In genomic region chr18:74598350-74599001, GRCh38 we compare ENCODE assay signal across 8 cellular contexts. TPM values are rescaled to one million over a fixed set of nuclear protein-coding genes. Genes with fewer than 3 reads are reported as not detected.
DNase-seq lines count a peak whose midpoint lies in the region; ATAC-seq and TF ChIP-seq lines count a peak whose summit lies in the region.

No MANE protein-coding gene starts in this region.

- H3K4me3 Mint-ChIP-seq in CD8-positive, alpha-beta memory T cell = peak overlapping the region; percentile 91 to 99 (median 95)
- peak overlapping the region; percentile 97 for H3K4me3 Mint-ChIP-seq in activated T-helper 1 cell treated with anti-CD3 and anti-CD28 coated beads, Interleukin-12 subunit alpha, Interleukin-12 subunit beta, Interleukin-2, Interleukin-4 antibody, amounts not matched to agents 30 ng/mL and 10 ng/mL and 1 ng/mL, durations not matched to agents 14 hours and 24 hours and 36 hours

- 2% methylated on average over 19 of the region's 44 CpGs for WGBS in suprapubic skin

- no peaks in the 10 kb centered on the region for H4K20me1 ChIP-seq in OCI-LY7 (ENCODE audit: insufficient read depth, low read length)

- TF ChIP-seq POLR2A in suprapubic skin (IDR thresholded peaks at IDR 0.05) = no peak

- no peaks in the 10 kb centered on the region for H3K9me3 Mint-ChIP-seq in CD8-positive, alpha-beta memory T cell
- no peaks in the 10 kb centered on the region for H3K9me3 Mint-ChIP-seq in activated T-helper 1 cell treated with anti-CD3 and anti-CD28 coated beads, Interleukin-12 subunit alpha, Interleukin-12 subunit beta, Interleukin-2, Interleukin-4 antibody, amounts not matched to agents 30 ng/mL and 10 ng/mL and 1 ng/mL, durations not matched to agents 14 hours and 24 hours and 36 hours

- TF ChIP-seq CTCF in OCI-LY7 (conservative IDR thresholded peaks at IDR 0.05; ENCODE audit: low read length) (no peak), fibroblast of the aortic adventitia (IDR thresholded peaks at IDR 0.05; ENCODE audit: insufficient read depth, low read length) (peak; percentile 15), neutrophil (IDR thresholded peaks at IDR 0.05) (no peak), suprapubic skin (IDR thresholded peaks at IDR 0.05) (peak in 1 of 2 donors; percentile 18)

- H3K4me2 ChIP-seq in OCI-LY7 (ENCODE audit: low read length) = peak overlapping the region; percentile 92

- no peak for TF ChIP-seq EP300 in suprapubic skin (IDR thresholded peaks at IDR 0.05)

- H3K9me3 ChIP-seq in CD8-positive, alpha-beta memory T cell (ENCODE audit: low read length) = no peaks in the 10 kb centered on the region
- H3K9me3 ChIP-seq in OCI-LY7 (ENCODE audit: low read length) (no peaks in the 10 kb centered on the region), neutrophil (no peaks in the 10 kb centered on the region), suprapubic skin (no peaks in the 10 kb centered on the region)

- H3K27ac Mint-ChIP-seq in CD8-positive, alpha-beta memory T cell = peak overlapping the region; percentile 96 to 100 (median 98)
- peak overlapping the region; percentile 91 for H3K27ac Mint-ChIP-seq in activated T-helper 1 cell treated with anti-CD3 and anti-CD28 coated beads, Interleukin-12 subunit alpha, Interleukin-12 subunit beta, Interleukin-2, Interleukin-4 antibody, amounts not matched to agents 30 ng/mL and 10 ng/mL and 1 ng/mL, durations not matched to agents 14 hours and 24 hours and 36 hours

- H3K27ac ChIP-seq in CD8-positive, alpha-beta memory T cell (ENCODE audit: low read depth, low read length) = peak overlapping the region; percentile 94
- H3K27ac ChIP-seq in OCI-LY7 (ENCODE audit: low read depth, low read length, poor library complexity, severe bottlenecking) (peak overlapping the region; percentile 76), neutrophil (peak overlapping the region; percentile 97), suprapubic skin (peak overlapping the region; percentile 95)

- H3K27me3 Mint-ChIP-seq in CD8-positive, alpha-beta memory T cell = peaks cover 0 to 3% of the 10 kb centered on the region in 2 donors
- no peaks in the 10 kb centered on the region for H3K27me3 Mint-ChIP-seq in activated T-helper 1 cell treated with anti-CD3 and anti-CD28 coated beads, Interleukin-12 subunit alpha, Interleukin-12 subunit beta, Interleukin-2, Interleukin-4 antibody, amounts not matched to agents 30 ng/mL and 10 ng/mL and 1 ng/mL, durations not matched to agents 14 hours and 24 hours and 36 hours (ENCODE audit: insufficient read depth)

- peak; percentile 54 for ATAC-seq in GM19328 (IDR thresholded peaks at IDR 0.05; ENCODE audit: unreplicated experiment)
- ATAC-seq in HG03460 (IDR thresholded peaks at IDR 0.05; ENCODE audit: unreplicated experiment) = peak; percentile 56

- peak overlapping the region; percentile 89 for H3K4me3 ChIP-seq in CD8-positive, alpha-beta memory T cell (ENCODE audit: low read length)
- H3K4me3 ChIP-seq in OCI-LY7 (ENCODE audit: low read depth, low read length, poor library complexity, severe bottlenecking) = peak overlapping the region; percentile 77
- peak overlapping the region; percentile 89 for H3K4me3 ChIP-seq in fibroblast of the aortic adventitia (ENCODE audit: low read depth, low read length)
- H3K4me3 ChIP-seq in neutrophil (ENCODE audit: low read depth in 1 of 2, low read length in 1 of 2) = peak overlapping the region; percentile 85 to 86
- peak overlapping the region; percentile 78 for H3K4me3 ChIP-seq in suprapubic skin

- peaks cover 31% of the 10 kb centered on the region for H3K4me1 ChIP-seq in CD8-positive, alpha-beta memory T cell (ENCODE audit: insufficient read depth, low read length)
- peaks cover 23% of the 10 kb centered on the region for H3K4me1 ChIP-seq in OCI-LY7 (ENCODE audit: insufficient read depth, low read length, poor library complexity, severe bottlenecking)
- H3K4me1 ChIP-seq in neutrophil (ENCODE audit: control insufficient read depth in 1 of 2, insufficient read depth in 1 of 2, low read depth in 1 of 2, low read length in 1 of 2) = peaks cover 47 to 51% of the 10 kb centered on the region in 2 experiments
- peaks cover 33% of the 10 kb centered on the region for H3K4me1 ChIP-seq in suprapubic skin

- no peaks in the 10 kb centered on the region for H3K27me3 ChIP-seq in CD8-positive, alpha-beta memory T cell (ENCODE audit: insufficient read depth, low read length, poor library complexity, severe bottlenecking)
- H3K27me3 ChIP-seq in neutrophil (no peaks in the 10 kb centered on the region), suprapubic skin (no peaks in the 10 kb centered on the region)

- POLR2A ChIA-PET in CD8-positive, alpha-beta memory T cell (lab: Charles Lee) = interaction anchor here (0.6 to 1.8 kb wide), 5 partner anchors 94 to 612 kb away, joined by 3 to 21 read pairs (median 3); partner anchors contain the start of genes CNDP2 and TSHZ1
- POLR2A ChIA-PET in OCI-LY7 (lab: Charles Lee) = no interaction called here

- peaks cover 7 to 36% (median 15%) of the 10 kb centered on the region in 3 donors for H3K36me3 Mint-ChIP-seq in CD8-positive, alpha-beta memory T cell
- H3K36me3 Mint-ChIP-seq in activated T-helper 1 cell treated with anti-CD3 and anti-CD28 coated beads, Interleukin-12 subunit alpha, Interleukin-12 subunit beta, Interleukin-2, Interleukin-4 antibody, amounts not matched to agents 30 ng/mL and 10 ng/mL and 1 ng/mL, durations not matched to agents 14 hours and 24 hours and 36 hours (ENCODE audit: low read depth) = peaks cover 17% of the 10 kb centered on the region

- H3K9me2 ChIP-seq in OCI-LY7 (ENCODE audit: insufficient read depth, low read length) = no peaks in the 10 kb centered on the region

- intact Hi-C loops in OCI-LY7 (cut with micrococcal nuclease; ENCODE audit: unreplicated experiment) = loop anchor here (5.0 kb wide), 2 partner anchors 101 to 609 kb away; partner anchors contain the start of genes CNDP2 and PTGR3
- intact Hi-C loops in activated T-helper 1 cell treated with anti-CD3 and anti-CD28 coated beads, Interleukin-12 subunit alpha, Interleukin-12 subunit beta, Interleukin-2, Interleukin-4 antibody, amounts not matched to agents 30 ng/mL and 10 ng/mL and 1 ng/mL, durations not matched to agents 14 hours and 24 hours and 36 hours (cut with micrococcal nuclease) = loop anchor here (1.0 to 10.0 kb wide), 6 partner anchors 33 to 1894 kb away; partner anchors contain the start of gene TSHZ1

- peaks cover 43% of the 10 kb centered on the region for H3K79me2 ChIP-seq in OCI-LY7 (ENCODE audit: insufficient read depth, low read depth, low read length)

- BruUV-seq in OCI-LY7 (replicated peaks; lab: Mats Ljungman, UMichigan) = no TSS peak

- CTCF ChIA-PET in CD8-positive, alpha-beta memory T cell (lab: Charles Lee) = interaction anchor here (0.9 to 1.3 kb wide), 3 partner anchors 25 to 102 kb away, joined by 3 to 5 read pairs (median 3); partner anchors contain the start of gene CNDP2
- CTCF ChIA-PET in OCI-LY7 (lab: Charles Lee; ENCODE audit: unreplicated experiment) = no interaction called here

- peaks cover 2% of the 10 kb centered on the region for H3K36me3 ChIP-seq in CD8-positive, alpha-beta memory T cell (ENCODE audit: insufficient read depth, low read length)
- H3K36me3 ChIP-seq in OCI-LY7 (ENCODE audit: insufficient read depth, low read length) (peaks cover 5% of the 10 kb centered on the region), neutrophil (peaks cover 2% of the 10 kb centered on the region), suprapubic skin (peaks cover 5% of the 10 kb centered on the region)

- H2AFZ ChIP-seq in OCI-LY7 (ENCODE audit: low read length) = peak overlapping the region; percentile 67

- DNase-seq in CD8-positive, alpha-beta memory T cell = peak; percentile 63 to 86 (median 73)
- DNase-seq in OCI-LY7 (ENCODE audit: low spot score) (peak; percentile 70), fibroblast of the aortic adventitia (ENCODE audit: low read depth) (peak; percentile 37), suprapubic skin (ENCODE audit: low spot score in 2 of 2) (peak; percentile 79 to 82)
- DNase-seq in activated T-helper 1 cell treated with anti-CD3 and anti-CD28 coated beads, Interleukin-12 subunit alpha, Interleukin-12 subunit beta, Interleukin-2, Interleukin-4 antibody, amounts not matched to agents 30 ng/mL and 10 ng/mL and 1 ng/mL, durations not matched to agents 14 hours and 24 hours and 36 hours (ENCODE audit: low spot score) = peak; percentile 53

- peaks cover 42 to 82% (median 80%) of the 10 kb centered on the region in 3 donors for H3K4me1 Mint-ChIP-seq in CD8-positive, alpha-beta memory T cell
- peaks cover 45% of the 10 kb centered on the region for H3K4me1 Mint-ChIP-seq in activated T-helper 1 cell treated with anti-CD3 and anti-CD28 coated beads, Interleukin-12 subunit alpha, Interleukin-12 subunit beta, Interleukin-2, Interleukin-4 antibody, amounts not matched to agents 30 ng/mL and 10 ng/mL and 1 ng/mL, durations not matched to agents 14 hours and 24 hours and 36 hours (ENCODE audit: low read depth)

RNA-seq across cellular contexts. Expression of gene ZNF407, which starts 0.8 kb away (rescaled TPM):
- total RNA-seq in CD8-positive, alpha-beta memory T cell = 10 to 100 TPM; 14.9 to 15.5 TPM
- 4.1 TPM for polyA plus RNA-seq in CD8-positive, alpha-beta memory T cell
- total RNA-seq in OCI-LY7 (2014; rRNA removed; shearing (Covaris generic)) = 8.9 and 10.5 TPM in 2 replicates
- total RNA-seq in OCI-LY7 (2022) (11.9 and 12.1 TPM in 2 replicates), fibroblast of the aortic adventitia (ENCODE audit: low replicate concordance) (21.7 and 23.8 TPM in 2 replicates), suprapubic skin (10 to 100 TPM; 10.7 to 22.1 (median 13.8) TPM)
- 19.8 and 21.4 TPM in 2 replicates for total RNA-seq in activated T-helper 1 cell treated with anti-CD3 and anti-CD28 coated beads, Interleukin-12 subunit alpha, Interleukin-12 subunit beta, Interleukin-2, Interleukin-4 antibody, amounts not matched to agents 30 ng/mL and 10 ng/mL and 1 ng/mL, durations not matched to agents 14 hours and 24 hours and 36 hours

Comparison
In these comparisons a context has a peak if more than half of its experiments do, and no peak if none do; other contexts are left out.
1. Peak in every context shown above with its lines: DNase-seq, ATAC-seq, H3K4me3 ChIP-seq and H3K27ac ChIP-seq.